ENCODE assay signal across 23 cellular contexts in genomic region chr19:5392476-5392875, GRCh38.
"Had no signal": no experiment of that assay in that cellular context is flagged by ENCODE, and none has a peak within 500 bp of the region (broad histone marks: within the 10 kb centered on the region; RNA-seq: fewer than 3 reads in every experiment).

No MANE protein-coding gene starts in this region.

- H3K27ac Mint-ChIP-seq: activated CD4-positive, alpha-beta T cell treated with anti-CD3 and anti-CD28 coated beads for 36 hours; activated CD8-positive, alpha-beta T cell treated with anti-CD3 and anti-CD28 coated beads for 36 hours; activated naive CD4-positive, alpha-beta T cell treated with anti-CD3 and anti-CD28 coated beads, Interleukin-2, amount 10 ng/mL, durations not matched to agents 7 days and 5 days; activated naive CD8-positive, alpha-beta T cell treated with anti-CD3 and anti-CD28 coated beads for 36 hours; activated T-cell treated with anti-CD3 and anti-CD28 coated beads, Interleukin-2, amount 50 U/mL, for 72 hours; activated T-helper 2 cell treated with anti-CD3 and anti-CD28 coated beads, Interferon-gamma antibody, Interleukin-2, Interleukin-4, amounts not matched to agents 10 μg/mL and 5 μg/mL and 100 μg/mL, durations not matched to agents 14 hours and 24 hours and 36 hours had no signal

- FAIRE-seq: colon had no signal

- H3K4me1 Mint-ChIP-seq: activated CD4-positive, alpha-beta T cell treated with anti-CD3 and anti-CD28 coated beads for 36 hours; activated naive CD4-positive, alpha-beta T cell treated with anti-CD3 and anti-CD28 coated beads, Interleukin-2, amount 10 ng/mL, durations not matched to agents 7 days and 5 days; activated naive CD8-positive, alpha-beta T cell treated with anti-CD3 and anti-CD28 coated beads for 36 hours had no signal

- H3K4me3 Mint-ChIP-seq: activated CD4-positive, alpha-beta T cell treated with anti-CD3 and anti-CD28 coated beads for 36 hours; activated CD8-positive, alpha-beta T cell treated with anti-CD3 and anti-CD28 coated beads for 36 hours; activated naive CD4-positive, alpha-beta T cell treated with anti-CD3 and anti-CD28 coated beads, Interleukin-2, amount 10 ng/mL, durations not matched to agents 7 days and 5 days; activated naive CD8-positive, alpha-beta T cell treated with anti-CD3 and anti-CD28 coated beads for 36 hours; activated T-cell treated with anti-CD3 and anti-CD28 coated beads, Interleukin-2, amount 50 U/mL, for 72 hours; T-cell had no signal

- ATAC-seq: activated CD4-positive, alpha-beta T cell treated with anti-CD3 and anti-CD28 coated beads for 36 hours; activated CD8-positive, alpha-beta T cell treated with anti-CD3 and anti-CD28 coated beads for 36 hours; activated T-cell treated with anti-CD3 and anti-CD28 coated beads, Interleukin-2, amount 50 U/mL, for 72 hours; T-cell had no signal

- H3K36me3 Mint-ChIP-seq: activated naive CD4-positive, alpha-beta T cell treated with anti-CD3 and anti-CD28 coated beads, Interleukin-2, amount 10 ng/mL, durations not matched to agents 7 days and 5 days; activated naive CD8-positive, alpha-beta T cell treated with anti-CD3 and anti-CD28 coated beads for 36 hours; T-cell had no signal

- DNase-seq: activated CD4-positive, alpha-beta T cell treated with anti-CD3 and anti-CD28 coated beads for 36 hours; activated CD4-positive, CD25-positive, alpha-beta regulatory T cell; activated CD8-positive, alpha-beta memory T cell treated with anti-CD3 and anti-CD28 coated beads, Interleukin-2, amount 50 U/mL, for 4 hours; activated CD8-positive, alpha-beta T cell treated with anti-CD3 and anti-CD28 coated beads for 36 hours; activated gamma-delta T cell treated with Interleukin-2 at 50 U/mL for 16 hours; activated naive CD4-positive, alpha-beta T cell treated with anti-CD3 and anti-CD28 coated beads, Interleukin-2, amount 10 ng/mL, durations not matched to agents 7 days and 5 days; activated naive CD8-positive, alpha-beta T cell treated with anti-CD3 and anti-CD28 coated beads for 36 hours; activated T-cell treated with anti-CD3 and anti-CD28 coated beads, Interleukin-2, amount 50 U/mL, for 72 hours; brain microvascular endothelial cell; cerebellar nuclear complex; MG63; NCI-H1105; NCI-H1436; NCI-H1930; NCI-H446; NCI-H526; NCI-H774; Peyer's patch; SHP77; T-cell; T-helper 2 cell had no signal
